Comparison of ENCODE assay signal across 19 cellular contexts in the genomic region with DNA sequence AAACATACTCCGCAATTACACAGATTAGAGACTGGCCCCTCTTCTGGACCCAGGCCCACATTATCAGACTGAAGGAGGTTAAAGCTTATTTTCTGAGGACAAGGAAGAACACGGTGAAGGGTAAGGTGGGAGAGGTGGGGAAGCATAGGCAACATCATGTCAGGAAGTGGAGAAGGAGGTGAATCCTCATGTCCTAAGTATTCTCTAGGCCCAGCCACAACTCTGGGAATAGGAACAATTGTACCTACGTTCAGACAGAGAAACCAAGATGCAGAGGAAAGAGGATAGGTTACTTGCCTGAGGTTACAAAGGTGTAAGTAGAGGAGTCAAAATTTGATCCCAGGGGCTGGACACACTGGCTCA. TPM values are rescaled to one million over a fixed set of nuclear protein-coding genes. Genes with fewer than 3 reads are reported as not detected.
A peak's percentile ranks its signal among the peaks of the same experiment; 100 is the strongest.
DNase-seq lines count a peak whose midpoint lies in the region; ATAC-seq, FAIRE-seq and TF ChIP-seq lines count a peak whose summit lies in the region.
"Had no signal": no experiment of that assay in that cellular context is flagged by ENCODE, and none has a peak within 500 bp of the region (broad histone marks: within the 10 kb centered on the region; RNA-seq: fewer than 3 reads in every experiment).

No MANE protein-coding gene starts in this region.

- peaks cover 8% of the 10 kb centered on the region for H3K27me3 Mint-ChIP-seq in activated CD4-positive, alpha-beta T cell treated with anti-CD3 and anti-CD28 coated beads, Interleukin-2, amount 10 ng/mL, durations not matched to agents 24 days and 14 days

- peaks cover 40% of the 10 kb centered on the region for H3K4me1 Mint-ChIP-seq in activated CD4-positive, alpha-beta T cell treated with anti-CD3 and anti-CD28 coated beads, Interleukin-2, amount 10 ng/mL, durations not matched to agents 24 days and 14 days
- H3K4me1 Mint-ChIP-seq: mesothelial cell of epicardium, neural progenitor cell had no signal

- no peak overlapping the region for H3K4ac ChIP-seq in trophoblast cell (ENCODE audit: low read depth, low read length)

- H3K4me3 ChIP-seq in bronchial epithelial cell (ENCODE audit: low read depth, low read length): no peak overlapping the region
- H3K4me3 ChIP-seq in trophoblast cell (ENCODE audit: low read depth, low read length): no peak overlapping the region
- H3K4me3 ChIP-seq: neural progenitor cell, stomach, upper lobe of right lung had no signal

- no peak overlapping the region for H3K27ac ChIP-seq in trophoblast cell (ENCODE audit: low read depth, low read length)
- H3K27ac ChIP-seq: neural progenitor cell, stomach, upper lobe of right lung had no signal

- H4K91ac ChIP-seq in trophoblast cell (ENCODE audit: low read depth, low read length): no peak overlapping the region

- H3K27ac Mint-ChIP-seq in activated CD4-positive, alpha-beta T cell treated with anti-CD3 and anti-CD28 coated beads, Interleukin-2, amount 10 ng/mL, durations not matched to agents 24 days and 14 days: peak overlapping the region; percentile 62
- H3K27ac Mint-ChIP-seq: mesothelial cell of epicardium, neural progenitor cell had no signal

- no peaks in the 10 kb centered on the region for H3K9me3 Mint-ChIP-seq in activated CD4-positive, alpha-beta T cell treated with anti-CD3 and anti-CD28 coated beads, Interleukin-2, amount 10 ng/mL, durations not matched to agents 24 days and 14 days
- H3K9me3 Mint-ChIP-seq: mesothelial cell of epicardium, neural progenitor cell had no signal

- no peaks in the 10 kb centered on the region for H3K4me1 ChIP-seq in trophoblast cell (ENCODE audit: control insufficient read depth in 1 of 2, insufficient read depth in 2 of 2, low read length in 2 of 2)
- H3K4me1 ChIP-seq: stomach, upper lobe of right lung had no signal

- H3K4me3 Mint-ChIP-seq in activated CD4-positive, alpha-beta T cell treated with anti-CD3 and anti-CD28 coated beads, Interleukin-2, amount 10 ng/mL, durations not matched to agents 24 days and 14 days: no peak overlapping the region
- H3K4me3 Mint-ChIP-seq: mesothelial cell of epicardium, neural progenitor cell had no signal

- H2BK5ac ChIP-seq in trophoblast cell (ENCODE audit: low read depth, low read length, poor library complexity): no peak overlapping the region

- no peak overlapping the region for H3K4me2 ChIP-seq in trophoblast cell (ENCODE audit: low read length)
- H3K4me2 ChIP-seq: neural progenitor cell had no signal

- no peaks in the 10 kb centered on the region for H3K79me2 ChIP-seq in trophoblast cell (ENCODE audit: control insufficient read depth, insufficient read depth, low read length, poor library complexity)

- no peak for FAIRE-seq in bronchial epithelial cell (lab: Jason Lieb, UNC)

- no peak overlapping the region for H4K8ac ChIP-seq in trophoblast cell (ENCODE audit: low read depth, low read length)

- H3K23ac ChIP-seq in trophoblast cell (ENCODE audit: low read length): no peak overlapping the region

- no peak overlapping the region for H2BK12ac ChIP-seq in trophoblast cell (ENCODE audit: low read length)

- H3K79me1 ChIP-seq in trophoblast cell (ENCODE audit: low read length): no peaks in the 10 kb centered on the region

- H3K9ac ChIP-seq in trophoblast cell (ENCODE audit: low read length): peak overlapping the region; percentile 55
- H3K9ac ChIP-seq: neural progenitor cell had no signal

- no peak overlapping the region for H2BK120ac ChIP-seq in trophoblast cell (ENCODE audit: insufficient read depth, low read length, poor library complexity)

- H2AFZ ChIP-seq in trophoblast cell (ENCODE audit: insufficient read depth, low read length, poor library complexity): no peak overlapping the region
- H2AFZ ChIP-seq: neural progenitor cell had no signal

- intact Hi-C loops in activated CD4-positive, alpha-beta T cell treated with anti-CD3 and anti-CD28 coated beads, Interleukin-2, amount 10 ng/mL, durations not matched to agents 24 days and 14 days (cut with micrococcal nuclease): no loop called here

- H3K36me3 ChIP-seq in bronchial epithelial cell (ENCODE audit: control insufficient read depth, insufficient read depth, low read length) (no peaks in the 10 kb centered on the region), trophoblast cell (ENCODE audit: control insufficient read depth in 1 of 2, insufficient read depth in 2 of 2, low read length in 2 of 2) (no peaks in the 10 kb centered on the region)
- H3K36me3 ChIP-seq: neural progenitor cell, stomach, upper lobe of right lung had no signal

- no peak overlapping the region for H3K14ac ChIP-seq in trophoblast cell (ENCODE audit: low read length)

- no peaks in the 10 kb centered on the region for H3K36me3 Mint-ChIP-seq in activated CD4-positive, alpha-beta T cell treated with anti-CD3 and anti-CD28 coated beads, Interleukin-2, amount 10 ng/mL, durations not matched to agents 24 days and 14 days (ENCODE audit: low read depth)
- H3K36me3 Mint-ChIP-seq: mesothelial cell of epicardium, neural progenitor cell had no signal

- ATAC-seq in HG02763 (IDR thresholded peaks at IDR 0.05; ENCODE audit: unreplicated experiment): no peak

- H3K9me3 ChIP-seq in trophoblast cell (ENCODE audit: insufficient read depth, low read depth, low read length): no peaks in the 10 kb centered on the region
- H3K9me3 ChIP-seq: stomach, upper lobe of right lung had no signal

- H2AK5ac ChIP-seq in trophoblast cell (ENCODE audit: low read length): no peak overlapping the region

- no peak for DNase-seq in activated CD4-positive, alpha-beta T cell treated with anti-CD3 and anti-CD28 coated beads, Interleukin-2, amount 10 ng/mL, durations not matched to agents 24 days and 14 days
- DNase-seq in activated CD4-positive, alpha-beta T cell treated with anti-CD3 and anti-CD28 coated beads, Interleukin-2, amount 50 U/mL, for 1 hour: no peak
- DNase-seq in M059J (ENCODE audit: low read depth) (peak; percentile 25), bronchial epithelial cell (ENCODE audit: low read depth) (peak; percentile 22), trophoblast cell (no peak), middle frontal gyrus (ENCODE audit: extremely low spot score, low spot score) (no peak), GDM1 (lab: John Stamatoyannopoulos, UW) (no peak)
- DNase-seq: activated CD4-positive, CD25-positive, alpha-beta regulatory T cell treated with anti-CD3 and anti-CD28 coated beads, Interleukin-2, amount 50 U/mL, for 72 hours; activated T-cell treated with anti-CD3 and anti-CD28 coated beads, Interleukin-2, amount 50 U/mL, for 1 hour; COR-L47; NCI-H146; SHP77 treated with DMSO at 0.1 percent for 48 hours; stomach; upper lobe of right lung had no signal

- no peak overlapping the region for H3K18ac ChIP-seq in trophoblast cell (ENCODE audit: low read length)

- H4K12ac ChIP-seq in trophoblast cell (ENCODE audit: low read depth, low read length): no peak overlapping the region

- no CpG with 5 or more reads among the region's 3 CpGs for WGBS in trophoblast cell (ENCODE audit: extremely low coverage, insufficient coverage, insufficient read length)

- H3K27me3 ChIP-seq in bronchial epithelial cell (ENCODE audit: control insufficient read depth, insufficient read depth, low read length): no peaks in the 10 kb centered on the region
- H3K27me3 ChIP-seq in trophoblast cell (ENCODE audit: insufficient read depth, low read length): no peaks in the 10 kb centered on the region
- H3K27me3 ChIP-seq: neural progenitor cell, stomach, upper lobe of right lung had no signal

- TF ChIP-seq CTCF in bronchial epithelial cell (IDR thresholded peaks at IDR 0.05; ENCODE audit: insufficient read depth, low read length, severe bottlenecking): no peak

RNA-seq across cellular contexts. Expression of gene AIM2, which starts 15.8 kb away (rescaled TPM):
- total RNA-seq in activated CD4-positive, alpha-beta T cell treated with anti-CD3 and anti-CD28 coated beads, Interleukin-2, amount 10 ng/mL, durations not matched to agents 24 days and 14 days: 75.9 and 80.1 TPM in 2 replicates
- total RNA-seq in M059J (2014; rRNA removed; shearing (Covaris generic)): 1.7 TPM in 1 of 2 replicates, not detected in the other
- not detected in 2 replicates for total RNA-seq in bronchial epithelial cell
- 0.44 and 0.62 TPM in 2 replicates for polyA plus RNA-seq in trophoblast cell (2013)
- total RNA-seq: HT-29, LHCN-M2 had no signal

Comparison
In these comparisons a context has a peak if more than half of its experiments do, and no peak if none do; other contexts are left out.
1. DNase-seq: peak in M059J (single experiment) and bronchial epithelial cell (single experiment); none in activated CD4-positive, alpha-beta T cell treated with anti-CD3 and anti-CD28 coated beads, Interleukin-2, amount 10 ng/mL, durations not matched to agents 24 days and 14 days (single experiment), activated CD4-positive, alpha-beta T cell treated with anti-CD3 and anti-CD28 coated beads, Interleukin-2, amount 50 U/mL, for 1 hour (single experiment), trophoblast cell (0 of 2), middle frontal gyrus (single experiment) and GDM1 (single experiment).
2. RNA of gene AIM2, which starts 15.8 kb away (total RNA-seq): 75.9 to 80.1 TPM in activated CD4-positive, alpha-beta T cell treated with anti-CD3 and anti-CD28 coated beads, Interleukin-2, amount 10 ng/mL, durations not matched to agents 24 days and 14 days; 1.7 TPM in M059J and not detected in bronchial epithelial cell; every median in the first group is over 10 times any median in the second.